In genomic region chr7:135168489-135169140, GRCh38 we compare ENCODE assay signal across 9 cellular contexts. TPM values are rescaled to one million over a fixed set of nuclear protein-coding genes. Genes with fewer than 3 reads are reported as not detected.
DNase-seq lines count a peak whose midpoint lies in the region; ATAC-seq and TF ChIP-seq lines count a peak whose summit lies in the region.
"Had no signal": no experiment of that assay in that cellular context is flagged by ENCODE, and none has a peak within 500 bp of the region (broad histone marks: within the 10 kb centered on the region; RNA-seq: fewer than 3 reads in every experiment).

No MANE protein-coding gene starts in this region.

- intact Hi-C loops in OCI-LY7 (cut with micrococcal nuclease; ENCODE audit: unreplicated experiment) = no loop called here

- H3K4me1 Mint-ChIP-seq in endodermal cell = peaks cover 11% of the 10 kb centered on the region

- H3K9me3 ChIP-seq in OCI-LY7 (ENCODE audit: low read length) (no peaks in the 10 kb centered on the region), endodermal cell (ENCODE audit: control insufficient read depth, low read length) (peaks cover 2% of the 10 kb centered on the region), skeletal muscle tissue (ENCODE audit: control insufficient read depth in 3 of 3, low read length in 3 of 3) (no peaks in the 10 kb centered on the region)

- H3K9me2 ChIP-seq in OCI-LY7 (ENCODE audit: insufficient read depth, low read length) = no peaks in the 10 kb centered on the region

- POLR2A ChIA-PET in OCI-LY7 (lab: Charles Lee) = interaction anchor here (0.8 to 4.3 kb wide), 5 partner anchors 8 to 523 kb away, joined by 3 to 35 read pairs (median 9); partner anchors contain the start of genes AGBL3 and BPGM

- H3K27ac ChIP-seq in OCI-LY7 (ENCODE audit: low read depth, low read length, poor library complexity, severe bottlenecking) (no peak overlapping the region), endodermal cell (ENCODE audit: low read depth, low read length) (no peak overlapping the region), skeletal muscle tissue (ENCODE audit: low read depth, low read length) (peak overlapping the region; percentile 94)

- no peaks in the 10 kb centered on the region for H3K27me3 Mint-ChIP-seq in endodermal cell (ENCODE audit: insufficient read depth)

- ATAC-seq in HG02973 (IDR thresholded peaks at IDR 0.05; ENCODE audit: unreplicated experiment) = no peak

- no peaks in the 10 kb centered on the region for H3K27me3 ChIP-seq in GM06990 (replicated peaks; ENCODE audit: control insufficient read depth, insufficient read depth, low read length)
- no peaks in the 10 kb centered on the region for H3K27me3 ChIP-seq in endodermal cell (ENCODE audit: control insufficient read depth, insufficient read depth, low read length, poor library complexity, severe bottlenecking)
- H3K27me3 ChIP-seq in skeletal muscle tissue (ENCODE audit: control insufficient read depth in 3 of 3, insufficient read depth in 3 of 3, low read length in 3 of 3) = no peaks in the 10 kb centered on the region

- DNase-seq in GM06990 (ENCODE audit: extremely low read depth, insufficient read length) (no peak), OCI-LY7 (ENCODE audit: low spot score) (no peak), endodermal cell (no peak), UCSD-AML1 (lab: John Stamatoyannopoulos, UW; ENCODE audit: unreplicated experiment) (no peak), dermis blood vessel endothelial cell (no peak), foreskin melanocyte (no peak)
- DNase-seq: NCI-H345 had no signal

- H3K79me2 ChIP-seq in OCI-LY7 (ENCODE audit: insufficient read depth, low read depth, low read length) = peaks cover 16% of the 10 kb centered on the region; the same call in 1 of the 2 replicates

- WGBS in endodermal cell (ENCODE audit: insufficient coverage in 1 of 2, insufficient read length in 1 of 2), 2 experiments = 92 to 93% methylated on average over 10 to 13 of the region's 13 CpGs

- peak overlapping the region; percentile 75 for H3K4me3 ChIP-seq in GM06990 (replicated peaks; ENCODE audit: low read depth, low read length)
- peak overlapping the region; percentile 76 for H3K4me3 ChIP-seq in OCI-LY7 (ENCODE audit: low read depth, low read length, poor library complexity, severe bottlenecking)
- peak overlapping the region; percentile 90 for H3K4me3 ChIP-seq in endodermal cell (ENCODE audit: low read length)
- H3K4me3 ChIP-seq in skeletal muscle tissue (ENCODE audit: low read length in 3 of 3) = peak overlapping the region; percentile 22 to 86 (median 85)

- H3K9me3 Mint-ChIP-seq in endodermal cell = peaks cover 3% of the 10 kb centered on the region

- CTCF ChIA-PET in OCI-LY7 (lab: Charles Lee; ENCODE audit: unreplicated experiment) = interaction anchor here (0.8 to 1.2 kb wide), 2 partner anchors 7 to 183 kb away, joined by 4 to 6 read pairs; partner anchors contain the start of gene AGBL3

- no peak overlapping the region for H2AFZ ChIP-seq in OCI-LY7 (ENCODE audit: low read length)

- H3K9ac ChIP-seq in endodermal cell (ENCODE audit: extremely low read depth, low read length, poor library complexity, severe bottlenecking) (no peak overlapping the region), skeletal muscle tissue (ENCODE audit: low read depth in 1 of 3, low read length in 3 of 3) (peak overlapping the region; percentile 1 to 93 (median 3))

- peaks cover 6% of the 10 kb centered on the region; the same call in 1 of the 2 replicates for H4K20me1 ChIP-seq in OCI-LY7 (ENCODE audit: insufficient read depth, low read length)

- H3K36me3 ChIP-seq in GM06990 (ENCODE audit: control insufficient read depth, insufficient read depth, low read length) = peaks cover 39% of the 10 kb centered on the region
- peaks cover 54% of the 10 kb centered on the region for H3K36me3 ChIP-seq in OCI-LY7 (ENCODE audit: insufficient read depth, low read length)
- peaks cover 47% of the 10 kb centered on the region for H3K36me3 ChIP-seq in endodermal cell (ENCODE audit: control insufficient read depth, insufficient read depth, low read length)
- peaks cover 27 to 30% (median 29%) of the 10 kb centered on the region in 3 donors for H3K36me3 ChIP-seq in skeletal muscle tissue (ENCODE audit: control insufficient read depth in 3 of 3, insufficient read depth in 3 of 3, low read length in 3 of 3)

- H3K27ac Mint-ChIP-seq in endodermal cell = peak overlapping the region; percentile 90

- peak overlapping the region; percentile 98 for H3K4me2 ChIP-seq in OCI-LY7 (ENCODE audit: low read length)

- H3K4me3 Mint-ChIP-seq in endodermal cell = peak overlapping the region; percentile 76

- peaks cover 55% of the 10 kb centered on the region for H3K36me3 Mint-ChIP-seq in endodermal cell (ENCODE audit: low read depth)

- TF ChIP-seq CTCF in GM06990 (IDR thresholded peaks at IDR 0.05; ENCODE audit: insufficient read depth, low read length, poor library complexity, severe bottlenecking) (no peak), OCI-LY7 (conservative IDR thresholded peaks at IDR 0.05; ENCODE audit: low read length) (no peak), endodermal cell (conservative IDR thresholded peaks at IDR 0.05) (no peak)

- peaks cover 32% of the 10 kb centered on the region for H3K4me1 ChIP-seq in OCI-LY7 (ENCODE audit: insufficient read depth, low read length, poor library complexity, severe bottlenecking)
- no peaks in the 10 kb centered on the region for H3K4me1 ChIP-seq in endodermal cell (ENCODE audit: control insufficient read depth, insufficient read depth, low read length)
- H3K4me1 ChIP-seq in skeletal muscle tissue (ENCODE audit: control insufficient read depth in 3 of 3, insufficient read depth in 3 of 3, low read length in 3 of 3) = peaks cover 70 to 72% (median 71%) of the 10 kb centered on the region in 3 donors

- BruUV-seq in OCI-LY7 (replicated peaks; lab: Mats Ljungman, UMichigan) = no TSS peak

RNA-seq across cellular contexts. Expression of gene CYREN, which starts 1.9 kb away (rescaled TPM):
- total RNA-seq in OCI-LY7 (2014; rRNA removed; shearing (Covaris generic)) = 64.0 and 69.4 TPM in 2 replicates
- total RNA-seq in OCI-LY7 (2022) (81.9 and 85.0 TPM in 2 replicates), endodermal cell (10 to 100 TPM; 60.6 to 67.8 TPM), skeletal muscle tissue (20.4 TPM), dermis blood vessel endothelial cell (20.8 and 29.5 TPM in 2 replicates)
- polyA plus RNA-seq in endodermal cell (2013, experiment 1 of 2) = 38.5 TPM
- 29.7 TPM for polyA plus RNA-seq in endodermal cell (2013, experiment 2 of 2)

RNA-seq across cellular contexts. Expression of gene TMEM140, which starts 20.7 kb away (rescaled TPM):
- total RNA-seq in OCI-LY7 (2014; rRNA removed; shearing (Covaris generic)) = 0.41 TPM in 1 of 2 replicates, not detected in the other
- total RNA-seq in OCI-LY7 (2022) = 1.6 and 1.7 TPM in 2 replicates
- total RNA-seq in endodermal cell = not detected
- not detected for polyA plus RNA-seq in endodermal cell (2013, experiment 1 of 2)
- not detected for polyA plus RNA-seq in endodermal cell (2013, experiment 2 of 2)
- 1.6 TPM for total RNA-seq in skeletal muscle tissue
- total RNA-seq in dermis blood vessel endothelial cell = 40.7 and 76.1 TPM in 2 replicates

RNA-seq across cellular contexts. Expression of gene WDR91, which starts 42.7 kb away (rescaled TPM):
- total RNA-seq in OCI-LY7 (2014; rRNA removed; shearing (Covaris generic)) = 12.5 and 13.6 TPM in 2 replicates
- total RNA-seq in OCI-LY7 (2022) (17.1 and 24.7 TPM in 2 replicates), endodermal cell (1 to 10 TPM; 8.2 to 9.6 TPM), skeletal muscle tissue (6.8 TPM), dermis blood vessel endothelial cell (5.3 and 7.7 TPM in 2 replicates)
- 11.9 TPM for polyA plus RNA-seq in endodermal cell (2013, experiment 1 of 2)
- polyA plus RNA-seq in endodermal cell (2013, experiment 2 of 2) = 14.5 TPM

Comparison
In these comparisons a context has a peak if more than half of its experiments do, and no peak if none do; other contexts are left out.
1. RNA of gene TMEM140, which starts 20.7 kb away (total RNA-seq): 40.7 to 76.1 TPM in dermis blood vessel endothelial cell; 1.6 TPM in skeletal muscle tissue (single experiment), 0.41 to 1.7 TPM in OCI-LY7 and not detected in endodermal cell; every median in the first group is over 10 times any median in the second.
2. Peak in every context shown above with its lines, with median percentiles within 50 percentile points of each other: H3K4me3 ChIP-seq.